7 cellular contexts compared by ENCODE assay signal in genomic region chr5:34466501-34467388, GRCh38.
A peak's percentile ranks its signal among the peaks of the same experiment; 100 is the strongest.
DNase-seq lines count a peak whose midpoint lies in the region; ATAC-seq, FAIRE-seq and TF ChIP-seq lines count a peak whose summit lies in the region.
"Not testable (repeated sequence)": the region's sequence is repeated elsewhere in the genome, so short reads cannot be mapped to it uniquely, and the experiment has no call there.

No MANE protein-coding gene starts in this region.

- H3K4me1 ChIP-seq in body of pancreas, result peaks cover 21% of the 10 kb centered on the region
- H3K4me1 ChIP-seq in lower lobe of right lung, pancreas: not testable (repeated sequence)

- peak; percentile 98 for FAIRE-seq in RCC 7860 (lab: Jason Lieb, UNC)
- not testable (repeated sequence) for FAIRE-seq in pancreas (lab: Jason Lieb, UNC)

- 19 to 20% methylated on average over 6 of the region's 6 CpGs for WGBS in body of pancreas, 2 donors
- WGBS in pancreas, 2 donors, result 30 to 31% methylated on average over 6 of the region's 6 CpGs

- not testable (repeated sequence) for TF ChIP-seq POLR2A in body of pancreas (IDR thresholded peaks at IDR 0.05)

- DNase-seq in DMS53 treated with DMSO at 0.1 percent for 48 hours (lab: John Stamatoyannopoulos, UW; ENCODE audit: unreplicated experiment), result peak; percentile 64
- peak; percentile 38 for DNase-seq in M059J (ENCODE audit: low read depth)
- peak; percentile 83 for DNase-seq in RCC 7860 (ENCODE audit: low spot score)
- DNase-seq in body of pancreas, result peak; percentile 58 to 88 (median 77)
- peak; percentile 82 for DNase-seq in kidney glomerular epithelial cell (lab: John Stamatoyannopoulos, UW)
- not testable (repeated sequence) for DNase-seq in lower lobe of right lung
- DNase-seq in pancreas, result peak in 4 of 6 donors; percentile 50 to 81 (median 76)

- intact Hi-C loops in body of pancreas (cut with DNase I); lower lobe of right lung (cut with DNase I): not testable (repeated sequence)
- intact Hi-C loops in pancreas (cut with DNase I), result loop anchor here in 1 of 3 donors (10.0 kb wide), 1 partner anchor 462 kb away; the partner anchor contains the start of gene AMACR

- H3K27ac ChIP-seq in body of pancreas (peak overlapping the region; percentile 32 to 73 (median 58)), lower lobe of right lung (peak overlapping the region; percentile 36), pancreas (peak overlapping the region; percentile 17 to 73 (median 54))

- not testable (repeated sequence) for H3K9me3 ChIP-seq in body of pancreas, lower lobe of right lung, pancreas

- ATAC-seq in body of pancreas (peak; percentile 87), lower lobe of right lung (peak; percentile 42 to 82), pancreas (peak; percentile 71 to 91 (median 90))

- H3K36me3 ChIP-seq in body of pancreas (replicated peaks in 1 of 2; ENCODE audit: insufficient read depth in 1 of 2, low read depth in 2 of 2); lower lobe of right lung; pancreas: not testable (repeated sequence)

- not testable (repeated sequence) for H3K27me3 ChIP-seq in body of pancreas; lower lobe of right lung (ENCODE audit: low read depth); pancreas

- TF ChIP-seq CTCF in body of pancreas (IDR thresholded peaks at IDR 0.05); lower lobe of right lung (IDR thresholded peaks at IDR 0.05); pancreas (IDR thresholded peaks at IDR 0.05): not testable (repeated sequence)

- not testable (repeated sequence) for H3K4me3 ChIP-seq in body of pancreas, lower lobe of right lung
- peak overlapping the region in 2 of 4 donors; percentile 16 to 18 for H3K4me3 ChIP-seq in pancreas
